ENCODE assay signal across 28 cellular contexts in the genomic region with DNA sequence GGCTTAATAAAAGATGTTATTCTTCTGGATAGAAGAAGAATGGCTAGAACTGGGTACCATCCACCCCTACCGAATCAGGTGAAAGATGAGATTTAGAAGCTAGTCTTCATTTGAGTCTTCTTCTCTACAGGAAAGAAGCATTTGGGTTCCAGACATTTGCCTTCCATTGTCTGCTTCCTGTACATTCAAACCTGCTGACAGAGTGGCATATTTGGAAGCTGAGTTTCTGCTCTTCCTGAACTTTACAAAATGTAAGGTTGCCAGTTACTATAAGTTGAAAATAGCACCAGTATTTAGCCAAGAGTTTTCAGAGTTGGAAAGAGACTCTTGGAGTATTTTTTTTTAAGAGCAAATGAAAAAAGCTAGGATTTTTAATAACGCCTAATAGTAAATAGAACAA.
"Had no signal": no experiment of that assay in that cellular context is flagged by ENCODE, and none has a peak within 500 bp of the region (broad histone marks: within the 10 kb centered on the region; RNA-seq: fewer than 3 reads in every experiment).

No MANE protein-coding gene starts in this region.

- H3K9me3 Mint-ChIP-seq: endodermal cell, type B pancreatic cell had no signal

- H3K27ac Mint-ChIP-seq: endodermal cell; immature natural killer cell; memory B cell; natural killer cell; stimulated activated memory B cell treated with anti-CD40 and anti-IgM and Interleukin-4, amounts not matched to agents 10 μg/mL and 1 μg/mL and 100 μg/mL, for 72 hours; type B pancreatic cell had no signal

- DNase-seq: cortex of kidney; effector CD8-positive, alpha-beta T cell; endodermal cell; foreskin melanocyte; glutamatergic neuron; heart right ventricle; hippocampal formation; immature natural killer cell; islet precursor cell; kidney glomerular epithelial cell; left colon; left ventricle myocardium superior; lower lobe of right lung; natural killer cell; right cardiac atrium; sigmoid colon; stimulated activated CD4-positive, alpha-beta T cell treated with anti-CD3 and anti-CD28 coated beads, Interleukin-4, amount 100 ng/mL, for 4 hours; stimulated activated naive CD8-positive, alpha-beta T cell treated with anti-CD3 and anti-CD28 coated beads, Interleukin-15, Interleukin-2, amounts not matched to agents 100 U/mL and 50 U/mL, for 24 hours; substantia nigra; testis; tibial artery had no signal

- H3K36me3 Mint-ChIP-seq: immature natural killer cell; memory B cell; natural killer cell; stimulated activated memory B cell treated with anti-CD40 and anti-IgM and Interleukin-4, amounts not matched to agents 10 μg/mL and 1 μg/mL and 100 μg/mL, for 72 hours; type B pancreatic cell had no signal

- H3K4me1 Mint-ChIP-seq: immature natural killer cell; memory B cell; natural killer cell; stimulated activated memory B cell treated with anti-CD40 and anti-IgM and Interleukin-4, amounts not matched to agents 10 μg/mL and 1 μg/mL and 100 μg/mL, for 72 hours had no signal

- H3K9me3 ChIP-seq: esophagus muscularis mucosa, lower lobe of right lung, neutrophil, prostate gland, sigmoid colon, testis, tibial artery had no signal

- H3K79me2 ChIP-seq: parathyroid adenoma had no signal

- ATAC-seq: heart right ventricle; left colon; left ventricle myocardium superior; lower lobe of right lung; natural killer cell; right cardiac atrium; stimulated activated memory B cell treated with anti-CD40 and anti-IgM and Interleukin-4, amounts not matched to agents 10 μg/mL and 1 μg/mL and 100 μg/mL, for 72 hours; stimulated activated naive CD8-positive, alpha-beta T cell treated with anti-CD3 and anti-CD28 coated beads, Interleukin-15, Interleukin-2, amounts not matched to agents 100 U/mL and 50 U/mL, for 24 hours had no signal

- H3K4me3 ChIP-seq: esophagus muscularis mucosa, heart right ventricle, lower lobe of right lung, prostate gland, sigmoid colon, testis, tibial artery had no signal

- H3K9ac ChIP-seq: parathyroid adenoma had no signal

- H2AFZ ChIP-seq: parathyroid adenoma had no signal

- H3K4me1 ChIP-seq: esophagus muscularis mucosa, heart right ventricle, lower lobe of right lung, parathyroid adenoma, prostate gland, testis, tibial artery had no signal

- H3K36me3 ChIP-seq: esophagus muscularis mucosa, heart right ventricle, lower lobe of right lung, neutrophil, prostate gland, sigmoid colon, tibial artery had no signal

- H3K27ac ChIP-seq: esophagus muscularis mucosa, heart right ventricle, lower lobe of right lung, neutrophil, parathyroid adenoma, prostate gland, sigmoid colon, testis, tibial artery had no signal

- H3K4me3 Mint-ChIP-seq: endodermal cell; immature natural killer cell; memory B cell; natural killer cell; stimulated activated memory B cell treated with anti-CD40 and anti-IgM and Interleukin-4, amounts not matched to agents 10 μg/mL and 1 μg/mL and 100 μg/mL, for 72 hours; type B pancreatic cell had no signal

- H3K27me3 Mint-ChIP-seq: memory B cell had no signal

- H3K27me3 ChIP-seq: esophagus muscularis mucosa, heart right ventricle, neutrophil, sigmoid colon, testis, tibial artery had no signal
